ENCODE assay signal across 8 cellular contexts in genomic region chr11:31487848-31488247, GRCh38.
DNase-seq lines count a peak whose midpoint lies in the region; ATAC-seq and TF ChIP-seq lines count a peak whose summit lies in the region.

No MANE protein-coding gene starts in this region.

- DNase-seq in EL (peak; percentile 54), iPS-NIHi7 (ENCODE audit: extremely low spot score) (peak; percentile 12), activated gamma-delta T cell treated with Interleukin-2 at 50 U/mL for 16 hours (no peak), NCI-H1092 treated with DMSO at 0.1 percent for 48 hours (lab: John Stamatoyannopoulos, UW) (no peak)

- ATAC-seq in HG03280 (IDR thresholded peaks at IDR 0.05; ENCODE audit: unreplicated experiment) = peak; percentile 59
- ATAC-seq in SK-N-SH treated with all-trans-retinoic acid at 6 μM for 48 hours = peak; percentile 75
- ATAC-seq in HG02623 (IDR thresholded peaks at IDR 0.05; ENCODE audit: unreplicated experiment) = no peak
- ATAC-seq in GM18873 (IDR thresholded peaks at IDR 0.05; ENCODE audit: low FRiP score, unreplicated experiment) = no peak

TF ChIP-seq in SK-N-SH treated with all-trans-retinoic acid at 6 μM for 48 hours, 23 proteins besides CTCF, POLR2A, EP300 and RAD21:
- no peak for TF ChIP-seq ARNTL (CRISPR knock-in tag; IDR thresholded peaks at IDR 0.05; ENCODE audit: borderline replicate concordance, low read depth)
TF ChIP-seq in SK-N-SH treated with all-trans-retinoic acid at 6 μM for 48 hours: peak in this region for 0.

Comparison
In these comparisons a context has a peak if more than half of its experiments do, and no peak if none do; other contexts are left out.
1. DNase-seq: peak in EL (single experiment) and iPS-NIHi7 (single experiment); none in activated gamma-delta T cell treated with Interleukin-2 at 50 U/mL for 16 hours (single experiment) and NCI-H1092 treated with DMSO at 0.1 percent for 48 hours (single experiment).
2. ATAC-seq: peak in HG03280 (single experiment) and SK-N-SH treated with all-trans-retinoic acid at 6 μM for 48 hours (single experiment); none in HG02623 (single experiment) and GM18873 (single experiment).